Comparison of ENCODE assay signal across 15 cellular contexts in the genomic region with DNA sequence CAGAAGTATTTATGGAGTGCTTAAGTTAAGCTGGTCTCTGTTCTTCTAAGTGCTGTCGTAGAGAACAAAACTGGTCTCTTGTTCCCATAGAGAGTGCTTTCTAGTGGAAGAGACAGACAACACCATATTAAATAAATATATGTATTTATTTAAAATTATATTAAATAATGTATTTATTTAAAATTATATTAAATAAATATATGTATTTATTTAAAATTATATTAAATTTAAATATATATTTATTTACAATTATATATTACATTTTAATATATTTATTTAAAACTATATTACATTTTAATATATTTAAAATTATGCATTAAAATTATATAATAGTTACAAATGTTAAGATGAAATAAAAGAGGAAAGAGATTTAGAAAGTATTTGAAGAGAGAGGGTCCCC.
A peak's percentile ranks its signal among the peaks of the same experiment; 100 is the strongest.
DNase-seq lines count a peak whose midpoint lies in the region; ATAC-seq, FAIRE-seq and TF ChIP-seq lines count a peak whose summit lies in the region.
"Had no signal": no experiment of that assay in that cellular context is flagged by ENCODE, and none has a peak within 500 bp of the region (broad histone marks: within the 10 kb centered on the region; RNA-seq: fewer than 3 reads in every experiment).

No MANE protein-coding gene starts in this region.

- H3K9me3 ChIP-seq in kidney (ENCODE audit: control insufficient read depth in 1 of 2, low read length in 2 of 2): no peaks in the 10 kb centered on the region
- H3K9me3 ChIP-seq: BLaER1 treated with 17β-estradiol and CSF1 and Interleukin-3, amounts not matched to agents 10 nM and 100 nM; HAP-1 had no signal

- H3K4me3 ChIP-seq in kidney (ENCODE audit: low read length in 2 of 2): no peak overlapping the region
- H3K4me3 ChIP-seq: BLaER1 treated with 17β-estradiol and CSF1 and Interleukin-3, amounts not matched to agents 10 nM and 100 nM; GM12878; GM23248; HAP-1 had no signal

- H3K4me1 Mint-ChIP-seq in WTC11: no peaks in the 10 kb centered on the region
- H3K4me1 Mint-ChIP-seq: B cell had no signal

- CTCF ChIA-PET in WTC11 (lab: Charles Lee): no interaction called here

- H3K27me3 Mint-ChIP-seq in WTC11 (ENCODE audit: low read depth): no peaks in the 10 kb centered on the region
- H3K27me3 Mint-ChIP-seq: B cell had no signal

- H3K36me3 ChIP-seq in kidney (ENCODE audit: control insufficient read depth in 1 of 2, insufficient read depth in 2 of 2, low read length in 2 of 2): no peaks in the 10 kb centered on the region
- H3K36me3 ChIP-seq: BLaER1 treated with 17β-estradiol and CSF1 and Interleukin-3, amounts not matched to agents 10 nM and 100 nM; HAP-1 had no signal

- TF ChIP-seq CTCF in WTC11 (IDR thresholded peaks at IDR 0.05) (no peak), kidney (IDR thresholded peaks at IDR 0.05; ENCODE audit: borderline replicate concordance, extremely low read depth, insufficient read depth) (no peak)

- H3K4me3 Mint-ChIP-seq in WTC11: no peak overlapping the region
- H3K4me3 Mint-ChIP-seq: B cell; CD8-positive, alpha-beta T cell had no signal

- no peaks in the 10 kb centered on the region for H3K36me3 Mint-ChIP-seq in WTC11
- H3K36me3 Mint-ChIP-seq: CD8-positive, alpha-beta T cell had no signal

- no peak overlapping the region for H3K27ac ChIP-seq in kidney (ENCODE audit: low read depth in 2 of 2, low read length in 2 of 2)
- H3K27ac ChIP-seq: BLaER1 treated with 17β-estradiol and CSF1 and Interleukin-3, amounts not matched to agents 10 nM and 100 nM; GM23248 had no signal

- H3K4me1 ChIP-seq in kidney (ENCODE audit: control insufficient read depth in 1 of 2, insufficient read depth in 1 of 2, low read depth in 1 of 2, low read length in 2 of 2): no peaks in the 10 kb centered on the region
- H3K4me1 ChIP-seq: BLaER1 treated with 17β-estradiol and CSF1 and Interleukin-3, amounts not matched to agents 10 nM and 100 nM; HAP-1 had no signal

- intact Hi-C loops in kidney (cut with DNase I): no loop called here

- no peak overlapping the region for H3K9ac ChIP-seq in kidney (ENCODE audit: low read length in 2 of 2)
- H3K9ac ChIP-seq: BLaER1 treated with 17β-estradiol and CSF1 and Interleukin-3, amounts not matched to agents 10 nM and 100 nM; GM23248 had no signal

- ATAC-seq in WTC11 (no peak), GM21423 (IDR thresholded peaks at IDR 0.05; ENCODE audit: unreplicated experiment) (no peak)
- ATAC-seq: CD8-positive, alpha-beta T cell; GM12878; HepG2 had no signal

- POLR2A ChIA-PET in WTC11 (lab: Charles Lee): no interaction called here

- peaks cover 8% of the 10 kb centered on the region; the same call in 1 of the 2 replicates for H3K9me3 Mint-ChIP-seq in WTC11
- H3K9me3 Mint-ChIP-seq: CD8-positive, alpha-beta T cell had no signal

- FAIRE-seq in G401.6 (lab: Jason Lieb, UNC) (peak; percentile 98), kidney (lab: Jason Lieb, UNC) (peak; percentile 97)
- FAIRE-seq: GM12878, HepG2 had no signal

- DNase-seq in WTC11 (ENCODE audit: low spot score) (no peak), kidney (no peak), A172 (ENCODE audit: low spot score) (no peak), HuH-7 (ENCODE audit: low spot score) (no peak)
- DNase-seq: Calu3; CD8-positive, alpha-beta T cell; DMS79 treated with DMSO at 0.1 percent for 48 hours; GM23248 had no signal

- H3K27ac Mint-ChIP-seq in WTC11: no peak overlapping the region
- H3K27ac Mint-ChIP-seq: B cell; CD8-positive, alpha-beta T cell had no signal

TF ChIP-seq in WTC11, 78 proteins besides CTCF, POLR2A, EP300 and RAD21:
- TF ChIP-seq HMGA2 (CRISPR knock-in tag; IDR thresholded peaks at IDR 0.05) (peak; percentile 99), MYBL2 (CRISPR knock-in tag; IDR thresholded peaks at IDR 0.05) (no peak)
TF ChIP-seq in WTC11: peak in this region for 1.
